Comparison of ENCODE assay signal across 9 cellular contexts in genomic region chr3:39668420-39668819, GRCh38.
A peak's percentile ranks its signal among the peaks of the same experiment; 100 is the strongest.
DNase-seq lines count a peak whose midpoint lies in the region; ATAC-seq lines count a peak whose summit lies in the region.
"Had no signal": no experiment of that assay in that cellular context is flagged by ENCODE, and none has a peak within 500 bp of the region (broad histone marks: within the 10 kb centered on the region; RNA-seq: fewer than 3 reads in every experiment).

No MANE protein-coding gene starts in this region.

- DNase-seq in NCI-H2227 (lab: John Stamatoyannopoulos, UW; ENCODE audit: unreplicated experiment) (peak; percentile 1), NCI-H2227 treated with DMSO at 0.1 percent for 48 hours (lab: John Stamatoyannopoulos, UW) (no peak), NT2/D1 (ENCODE audit: low read depth, low spot score) (peak; percentile 57), cerebellar cortex (ENCODE audit: low spot score) (peak; percentile 68), midbrain (lab: John Stamatoyannopoulos, UW) (peak; percentile 59)
- DNase-seq in activated naive CD4-positive, alpha-beta T cell treated with anti-CD3 and anti-CD28 coated beads for 36 hours, result no peak

- no peaks in the 10 kb centered on the region for H3K27me3 ChIP-seq in NT2/D1 (ENCODE audit: insufficient read depth, insufficient read length)

- no peaks in the 10 kb centered on the region for H3K4me1 ChIP-seq in NT2/D1 (ENCODE audit: insufficient read depth, insufficient read length)

- no peaks in the 10 kb centered on the region for H3K36me3 Mint-ChIP-seq in activated naive CD4-positive, alpha-beta T cell treated with anti-CD3 and anti-CD28 coated beads for 36 hours (ENCODE audit: low read depth)
- H3K36me3 Mint-ChIP-seq: CD4-positive, CD25-positive, alpha-beta regulatory T cell had no signal

- H3K36me3 ChIP-seq in NT2/D1 (ENCODE audit: insufficient read depth, insufficient read length, low read length), result no peaks in the 10 kb centered on the region

- peak; percentile 63 for ATAC-seq in HG02884 (IDR thresholded peaks at IDR 0.05; ENCODE audit: unreplicated experiment)
- ATAC-seq in HG03460 (IDR thresholded peaks at IDR 0.05; ENCODE audit: unreplicated experiment), result no peak

- no peaks in the 10 kb centered on the region for H3K9me3 Mint-ChIP-seq in activated naive CD4-positive, alpha-beta T cell treated with anti-CD3 and anti-CD28 coated beads for 36 hours
- H3K9me3 Mint-ChIP-seq: CD4-positive, CD25-positive, alpha-beta regulatory T cell had no signal

- no peak overlapping the region for H3K27ac Mint-ChIP-seq in activated naive CD4-positive, alpha-beta T cell treated with anti-CD3 and anti-CD28 coated beads for 36 hours

- H3K4me3 ChIP-seq in NT2/D1 (ENCODE audit: insufficient read length, low read depth), result no peak overlapping the region

- CTCF ChIA-PET in activated naive CD4-positive, alpha-beta T cell treated with anti-CD3 and anti-CD28 coated beads for 36 hours (lab: Charles Lee), result interaction anchor here (1.3 kb wide), 1 partner anchor 29 kb away, joined by 3 read pairs; no protein-coding TSS in a partner anchor

- peaks cover 7% of the 10 kb centered on the region for H3K27me3 Mint-ChIP-seq in activated naive CD4-positive, alpha-beta T cell treated with anti-CD3 and anti-CD28 coated beads for 36 hours (ENCODE audit: low read depth)
- H3K27me3 Mint-ChIP-seq: CD4-positive, CD25-positive, alpha-beta regulatory T cell had no signal

- intact Hi-C loops in activated naive CD4-positive, alpha-beta T cell treated with anti-CD3 and anti-CD28 coated beads for 36 hours (cut with micrococcal nuclease), result no loop called here

- no peak overlapping the region for H3K9ac ChIP-seq in NT2/D1 (ENCODE audit: insufficient read length, low read depth)

- H3K9me3 ChIP-seq in NT2/D1 (ENCODE audit: insufficient read depth, low read length), result no peaks in the 10 kb centered on the region

- no peaks in the 10 kb centered on the region for H3K4me1 Mint-ChIP-seq in activated naive CD4-positive, alpha-beta T cell treated with anti-CD3 and anti-CD28 coated beads for 36 hours (ENCODE audit: low read depth)
- H3K4me1 Mint-ChIP-seq: CD4-positive, CD25-positive, alpha-beta regulatory T cell had no signal

- H3K4me3 Mint-ChIP-seq in activated naive CD4-positive, alpha-beta T cell treated with anti-CD3 and anti-CD28 coated beads for 36 hours, result no peak overlapping the region
- H3K4me3 Mint-ChIP-seq: CD4-positive, CD25-positive, alpha-beta regulatory T cell had no signal

Comparison
In these comparisons a context has a peak if more than half of its experiments do, and no peak if none do; other contexts are left out.
1. DNase-seq: peak in NCI-H2227 (single experiment), NT2/D1 (single experiment), cerebellar cortex (single experiment) and midbrain (single experiment); none in NCI-H2227 treated with DMSO at 0.1 percent for 48 hours (single experiment) and activated naive CD4-positive, alpha-beta T cell treated with anti-CD3 and anti-CD28 coated beads for 36 hours (single experiment).